In the genomic region with DNA sequence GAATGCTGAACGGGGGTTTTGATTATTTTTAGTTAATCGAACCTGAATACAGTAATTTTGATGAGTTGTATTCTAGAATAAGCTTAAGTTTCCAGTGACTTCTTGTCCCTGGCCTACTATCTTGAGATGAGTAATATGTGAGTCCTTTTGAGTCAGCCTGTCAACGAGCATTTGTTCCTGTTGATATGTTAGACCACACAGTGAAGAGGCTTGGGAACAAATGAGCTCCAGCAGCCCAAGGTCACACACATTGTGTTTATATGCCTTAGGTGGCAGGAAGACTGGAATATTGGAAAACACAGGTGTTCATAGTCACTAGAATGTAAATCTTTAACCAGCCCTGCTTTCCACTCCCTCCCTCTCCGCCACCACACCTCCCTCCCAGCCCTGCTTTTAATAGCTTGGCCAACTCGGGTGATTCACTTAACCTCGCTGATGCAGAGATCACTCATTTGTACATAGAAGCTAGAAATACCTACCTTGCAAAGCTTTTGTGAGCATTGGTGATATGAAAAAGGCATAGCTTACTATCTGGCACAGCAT, we compare ENCODE assay signal across 1 cellular context.
A peak's percentile ranks its signal among the peaks of the same experiment; 100 is the strongest.
TF ChIP-seq lines count a peak whose summit lies in the region.

No MANE protein-coding gene starts in this region.

TF ChIP-seq in K562, 482 proteins besides CTCF, POLR2A, EP300 and RAD21:
- TF ChIP-seq FOSL1 (tag; conservative IDR thresholded peaks at IDR 0.05) = peak; percentile 89
- TF ChIP-seq, protein P1, sequence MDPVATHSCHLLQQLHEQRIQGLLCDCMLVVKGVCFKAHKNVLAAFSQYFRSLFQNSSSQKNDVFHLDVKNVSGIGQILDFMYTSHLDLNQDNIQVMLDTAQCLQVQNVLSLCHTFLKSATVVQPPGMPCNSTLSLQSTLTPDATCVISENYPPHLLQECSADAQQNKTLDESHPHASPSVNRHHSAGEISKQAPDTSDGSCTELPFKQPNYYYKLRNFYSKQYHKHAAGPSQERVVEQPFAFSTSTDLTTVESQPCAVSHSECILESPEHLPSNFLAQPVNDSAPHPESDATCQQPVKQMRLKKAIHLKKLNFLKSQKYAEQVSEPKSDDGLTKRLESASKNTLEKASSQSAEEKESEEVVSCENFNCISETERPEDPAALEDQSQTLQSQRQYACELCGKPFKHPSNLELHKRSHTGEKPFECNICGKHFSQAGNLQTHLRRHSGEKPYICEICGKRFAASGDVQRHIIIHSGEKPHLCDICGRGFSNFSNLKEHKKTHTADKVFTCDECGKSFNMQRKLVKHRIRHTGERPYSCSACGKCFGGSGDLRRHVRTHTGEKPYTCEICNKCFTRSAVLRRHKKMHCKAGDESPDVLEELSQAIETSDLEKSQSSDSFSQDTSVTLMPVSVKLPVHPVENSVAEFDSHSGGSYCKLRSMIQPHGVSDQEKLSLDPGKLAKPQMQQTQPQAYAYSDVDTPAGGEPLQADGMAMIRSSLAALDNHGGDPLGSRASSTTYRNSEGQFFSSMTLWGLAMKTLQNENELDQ (CRISPR knock-in tag; IDR thresholded peaks at IDR 0.05; ENCODE audit: borderline replicate concordance) = no peak
